In the genomic region with DNA sequence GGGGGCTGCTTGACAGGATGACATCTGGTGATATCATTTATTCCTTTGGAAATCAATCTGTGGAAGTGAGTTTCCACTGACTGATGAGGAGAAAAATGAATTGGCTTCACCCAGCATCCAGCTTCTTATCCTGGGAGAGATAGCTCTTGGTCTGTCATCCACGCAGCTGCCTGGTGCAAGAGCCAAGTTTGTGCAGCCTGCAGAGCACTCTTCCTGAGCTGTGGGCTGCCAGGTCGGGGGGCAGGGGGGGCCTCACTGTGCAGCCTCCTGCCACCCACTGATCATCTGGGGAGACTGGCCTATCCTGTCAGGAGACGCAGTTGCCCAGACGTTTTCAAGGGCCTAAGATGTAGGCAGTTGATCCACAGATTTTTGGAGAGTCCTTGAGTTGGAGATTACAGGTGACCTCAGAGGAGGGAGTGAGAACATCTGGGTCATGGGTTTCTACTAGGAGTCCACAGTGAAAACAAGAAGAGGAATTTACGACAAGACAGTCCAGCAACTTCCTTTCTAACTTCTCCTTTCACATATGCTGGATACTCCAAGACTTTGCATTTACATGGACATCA, we compare ENCODE assay signal across 19 cellular contexts.
DNase-seq lines count a peak whose midpoint lies in the region; ATAC-seq and TF ChIP-seq lines count a peak whose summit lies in the region.
"Had no signal": no experiment of that assay in that cellular context is flagged by ENCODE, and none has a peak within 500 bp of the region (broad histone marks: within the 10 kb centered on the region; RNA-seq: fewer than 3 reads in every experiment).

No MANE protein-coding gene starts in this region.

- H3K27ac ChIP-seq in breast epithelium (no peak overlapping the region), RWPE2 (ENCODE audit: poor library complexity, severe bottlenecking) (peak overlapping the region; percentile 61)
- H3K27ac ChIP-seq: SJSA1 had no signal

- TF ChIP-seq POLR2A in breast epithelium (IDR thresholded peaks at IDR 0.05) = no peak

- intact Hi-C loops in MCF 10A (cut with micrococcal nuclease) (no loop called here), breast epithelium (cut with DNase I; ENCODE audit: low total_unique reads) (no loop called here), left colon (cut with DNase I, micrococcal nuclease) (no loop called here), sciatic nerve (cut with DNase I) (no loop called here)

- TF ChIP-seq CTCF in MCF 10A (IDR thresholded peaks at IDR 0.05; ENCODE audit: unreplicated experiment) (no peak), breast epithelium (IDR thresholded peaks at IDR 0.05) (no peak), RWPE2 (IDR thresholded peaks at IDR 0.05; ENCODE audit: poor library complexity, severe bottlenecking) (no peak), GM13976 (IDR thresholded peaks at IDR 0.05; ENCODE audit: borderline replicate concordance, control extremely low read depth, extremely low read depth, insufficient read depth, missing control alignments) (no peak)

- no peaks in the 10 kb centered on the region for H3K36me3 ChIP-seq in breast epithelium
- H3K36me3 ChIP-seq in RWPE2 (ENCODE audit: low read depth) = peaks cover 73% of the 10 kb centered on the region
- H3K36me3 ChIP-seq: SJSA1 had no signal

- H3K27me3 ChIP-seq in breast epithelium (no peaks in the 10 kb centered on the region), RWPE2 (ENCODE audit: insufficient read depth, poor library complexity, severe bottlenecking) (no peaks in the 10 kb centered on the region)
- H3K27me3 ChIP-seq: SJSA1 had no signal

- H3K27ac Mint-ChIP-seq in MCF 10A (ENCODE audit: low read depth, unreplicated experiment) = peak overlapping the region; percentile 67
- H3K27ac Mint-ChIP-seq: CD14-positive monocyte had no signal

- peaks cover 0 to 6% of the 10 kb centered on the region in 2 donors for H3K4me1 ChIP-seq in breast epithelium
- peaks cover 30% of the 10 kb centered on the region for H3K4me1 ChIP-seq in RWPE2 (ENCODE audit: insufficient read depth, poor library complexity, severe bottlenecking)
- H3K4me1 ChIP-seq: SJSA1 had no signal

- no peak for DNase-seq in MCF 10A (ENCODE audit: unreplicated experiment)
- DNase-seq in breast epithelium (ENCODE audit: low spot score in 2 of 2) = no peak
- DNase-seq in RWPE2 (ENCODE audit: low spot score) = no peak
- no peak for DNase-seq in left colon
- no peak for DNase-seq in sciatic nerve (ENCODE audit: low spot score)
- DNase-seq in GM13976 (ENCODE audit: low spot score) = no peak
- DNase-seq in NCI-H69 (lab: John Stamatoyannopoulos, UW) = no peak
- DNase-seq in inferior parietal cortex (ENCODE audit: extremely low spot score) = no peak
- DNase-seq: 8988T, Kasumi-1, MM.1S, NCI-H1092 treated with DMSO at 0.1 percent for 48 hours, NCI-H146, NCI-H2227 treated with DMSO at 0.1 percent for 48 hours, NCI-H82, RPMI8226 had no signal

- peaks cover 81% of the 10 kb centered on the region for H3K36me3 Mint-ChIP-seq in MCF 10A (ENCODE audit: insufficient read depth, unreplicated experiment)
- H3K36me3 Mint-ChIP-seq: CD14-positive monocyte had no signal

- BruUV-seq in MCF 10A (replicated peaks; lab: Mats Ljungman, UMichigan) = no TSS peak

- H3K4me3 Mint-ChIP-seq in MCF 10A (ENCODE audit: unreplicated experiment) = no peak overlapping the region
- H3K4me3 Mint-ChIP-seq: CD14-positive monocyte had no signal

- no peaks in the 10 kb centered on the region for H3K27me3 Mint-ChIP-seq in MCF 10A (ENCODE audit: insufficient read depth, unreplicated experiment)

- CTCF ChIA-PET in MCF 10A (lab: Yijun Ruan, JAX) = no interaction called here

- H3K9me3 Mint-ChIP-seq in MCF 10A (ENCODE audit: unreplicated experiment) = no peaks in the 10 kb centered on the region
- H3K9me3 Mint-ChIP-seq: CD14-positive monocyte had no signal

- peaks cover 32% of the 10 kb centered on the region for H3K4me1 Mint-ChIP-seq in MCF 10A (ENCODE audit: insufficient read depth, unreplicated experiment)
- H3K4me1 Mint-ChIP-seq: CD14-positive monocyte had no signal

- POLR2A ChIA-PET in MCF 10A (lab: Yijun Ruan, JAX) = interaction anchor here (0.6 to 1.6 kb wide), 3 partner anchors 8 to 150 kb away, joined by 3 to 4 read pairs (median 4); no protein-coding TSS in a partner anchor

- in situ Hi-C loops in GM13976 (cut with MboI; ENCODE audit: low sequenced_read_pairs, unreplicated experiment) = no loop called here

- H3K4me3 ChIP-seq in breast epithelium (no peak overlapping the region), RWPE2 (ENCODE audit: severe bottlenecking) (no peak overlapping the region)
- H3K4me3 ChIP-seq: SJSA1 had no signal

- ATAC-seq in RWPE2 (ENCODE audit: low read depth) (no peak), left colon (peak; percentile 19), sciatic nerve (peak; percentile 7)
- ATAC-seq: HCT116 had no signal

- H3K9me3 ChIP-seq in breast epithelium = no peaks in the 10 kb centered on the region
- no peaks in the 10 kb centered on the region for H3K9me3 ChIP-seq in RWPE2 (ENCODE audit: severe bottlenecking)
- H3K9me3 ChIP-seq: SJSA1 had no signal
